In genomic region chr17:8435245-8436168, GRCh38 we compare ENCODE assay signal across 8 cellular contexts. TPM values are rescaled to one million over a fixed set of nuclear protein-coding genes. Genes with fewer than 3 reads are reported as not detected.
DNase-seq lines count a peak whose midpoint lies in the region; ATAC-seq and TF ChIP-seq lines count a peak whose summit lies in the region.

TSS of gene NDEL1 (plus strand) at chr17:8435884. CDS start at chr17:8444272, 8,388 bp downstream.

- peak within 1 kb of the TSS; percentile 97 for H3K4me3 ChIP-seq in GM08714 (ENCODE audit: low read length)
- peak within 1 kb of the TSS; percentile 92 for H3K4me3 ChIP-seq in SK-N-MC
- peak within 1 kb of the TSS; percentile 61 to 98 for H3K4me3 ChIP-seq in gastroesophageal sphincter
- H3K4me3 ChIP-seq in neutrophil (ENCODE audit: low read depth in 1 of 2, low read length in 1 of 2): peak within 1 kb of the TSS; percentile 88 to 92

- peaks cover 12% of the 10 kb centered on the region for H3K36me3 ChIP-seq in SK-N-MC (ENCODE audit: insufficient read depth, low read length)
- peaks cover 0 to 21% of the 10 kb centered on the region in 2 donors for H3K36me3 ChIP-seq in gastroesophageal sphincter
- peaks cover 42% of the 10 kb centered on the region for H3K36me3 ChIP-seq in neutrophil

- peaks cover 0 to 44% (median 3%) of the 10 kb centered on the region in 3 donors for H3K4me1 ChIP-seq in gastroesophageal sphincter
- peaks cover 29 to 52% of the 10 kb centered on the region in 2 experiments for H3K4me1 ChIP-seq in neutrophil (ENCODE audit: control insufficient read depth in 1 of 2, insufficient read depth in 1 of 2, low read depth in 1 of 2, low read length in 1 of 2)

- peaks cover 6% of the 10 kb centered on the region for H3K27me3 Mint-ChIP-seq in activated naive CD4-positive, alpha-beta T cell treated with anti-CD3 and anti-CD28 coated beads, Interleukin-2, amount 10 ng/mL, durations not matched to agents 7 days and 5 days

- peak; percentile 92 for ATAC-seq in HG02588 (IDR thresholded peaks at IDR 0.05; ENCODE audit: unreplicated experiment)
- peak; percentile 98 for ATAC-seq in gastroesophageal sphincter

- no peak for TF ChIP-seq EP300 in gastroesophageal sphincter (IDR thresholded peaks at IDR 0.05)

- WGBS in gastroesophageal sphincter (ENCODE audit: low coverage in 1 of 2), 2 donors: 16% methylated on average over 6 of the region's 68 CpGs

- peak; percentile 99 for TF ChIP-seq POLR2A in gastroesophageal sphincter (IDR thresholded peaks at IDR 0.05)

- H3K27ac Mint-ChIP-seq in activated naive CD4-positive, alpha-beta T cell treated with anti-CD3 and anti-CD28 coated beads, Interleukin-2, amount 10 ng/mL, durations not matched to agents 7 days and 5 days: peak within 1 kb of the TSS; percentile 98

- peak within 1 kb of the TSS; percentile 76 for H3K27ac ChIP-seq in SK-N-MC
- peak within 1 kb of the TSS; percentile 89 to 100 (median 100) for H3K27ac ChIP-seq in gastroesophageal sphincter
- peak within 1 kb of the TSS; percentile 99 for H3K27ac ChIP-seq in neutrophil

- TF ChIP-seq CTCF in gastroesophageal sphincter (IDR thresholded peaks at IDR 0.05) (peak in 2 of 4 experiments; percentile 6 to 17), neutrophil (IDR thresholded peaks at IDR 0.05) (peak; percentile 36), subcutaneous adipose tissue (IDR thresholded peaks at IDR 0.05; ENCODE audit: low read depth) (no peak)

- H3K9me3 ChIP-seq in SK-N-MC (ENCODE audit: low read depth, low read length): no peaks in the 10 kb centered on the region
- H3K9me3 ChIP-seq in gastroesophageal sphincter: no peaks in the 10 kb centered on the region
- no peaks in the 10 kb centered on the region for H3K9me3 ChIP-seq in neutrophil

- DNase-seq in NCI-H1048 (lab: John Stamatoyannopoulos, UW) (peak; percentile 96), SK-N-MC (ENCODE audit: low read depth, low spot score) (peak; percentile 18)
- DNase-seq in activated naive CD4-positive, alpha-beta T cell treated with anti-CD3 and anti-CD28 coated beads, Interleukin-2, amount 10 ng/mL, durations not matched to agents 7 days and 5 days: peak; percentile 100

- peaks cover 33% of the 10 kb centered on the region for H3K4me1 Mint-ChIP-seq in activated naive CD4-positive, alpha-beta T cell treated with anti-CD3 and anti-CD28 coated beads, Interleukin-2, amount 10 ng/mL, durations not matched to agents 7 days and 5 days

- H3K27me3 ChIP-seq in gastroesophageal sphincter (no peaks in the 10 kb centered on the region), neutrophil (no peaks in the 10 kb centered on the region)

- no peaks in the 10 kb centered on the region for H3K9me3 Mint-ChIP-seq in activated naive CD4-positive, alpha-beta T cell treated with anti-CD3 and anti-CD28 coated beads, Interleukin-2, amount 10 ng/mL, durations not matched to agents 7 days and 5 days

- CTCF ChIA-PET in activated naive CD4-positive, alpha-beta T cell treated with anti-CD3 and anti-CD28 coated beads, Interleukin-2, amount 10 ng/mL, durations not matched to agents 7 days and 5 days (lab: Charles Lee): interaction anchor here (0.7 kb wide), 1 partner anchor 350 kb away, joined by 3 read pairs; no protein-coding TSS in a partner anchor

- H3K36me3 Mint-ChIP-seq in activated naive CD4-positive, alpha-beta T cell treated with anti-CD3 and anti-CD28 coated beads, Interleukin-2, amount 10 ng/mL, durations not matched to agents 7 days and 5 days: peaks cover 11% of the 10 kb centered on the region

- H3K9ac ChIP-seq in SK-N-MC (ENCODE audit: insufficient read length): peak within 1 kb of the TSS; percentile 95

- H3K4me3 Mint-ChIP-seq in activated naive CD4-positive, alpha-beta T cell treated with anti-CD3 and anti-CD28 coated beads, Interleukin-2, amount 10 ng/mL, durations not matched to agents 7 days and 5 days: peak within 1 kb of the TSS; percentile 91

RNA-seq across cellular contexts. Expression of gene NDEL1, which starts in this region (rescaled TPM):
- 10 to 100 TPM; 58.1 to 67.3 (median 63.4) TPM for total RNA-seq in gastroesophageal sphincter
- 10 to 100 TPM; 58.3 to 80.4 (median 67.3) TPM for total RNA-seq in subcutaneous adipose tissue

Comparison
In these comparisons a context has a peak if more than half of its experiments do, and no peak if none do; other contexts are left out.
1. Peak in every context shown above with its lines: DNase-seq, ATAC-seq, H3K4me3 ChIP-seq and H3K27ac ChIP-seq.
2. DNase-seq: peak in every context shown above with its lines; median percentile 100 in activated naive CD4-positive, alpha-beta T cell treated with anti-CD3 and anti-CD28 coated beads, Interleukin-2, amount 10 ng/mL, durations not matched to agents 7 days and 5 days; 96 in NCI-H1048; 18 in SK-N-MC.